Comparison of ENCODE assay signal across 29 cellular contexts in genomic region chr11:70697701-70698100, GRCh38.
DNase-seq lines count a peak whose midpoint lies in the region; ATAC-seq, FAIRE-seq and TF ChIP-seq lines count a peak whose summit lies in the region.
"Had no signal": no experiment of that assay in that cellular context is flagged by ENCODE, and none has a peak within 500 bp of the region (broad histone marks: within the 10 kb centered on the region; RNA-seq: fewer than 3 reads in every experiment).

No MANE protein-coding gene starts in this region.

- no peak overlapping the region for H3K4me3 Mint-ChIP-seq in nephron progenitor cell
- H3K4me3 Mint-ChIP-seq: B cell; CD14-positive monocyte; CD4-positive, alpha-beta memory T cell; CD4-positive, CD25-positive, alpha-beta regulatory T cell; CD8-positive, alpha-beta memory T cell had no signal

- H4K20me1 ChIP-seq in SK-N-SH (ENCODE audit: insufficient read depth), result no peaks in the 10 kb centered on the region
- H4K20me1 ChIP-seq: BLaER1 treated with 17β-estradiol and CSF1 and Interleukin-3, amounts not matched to agents 10 nM and 100 nM had no signal

- H3K4me2 ChIP-seq in SK-N-SH, result no peak overlapping the region
- H3K4me2 ChIP-seq: A549 had no signal

- TF ChIP-seq POLR2A in spleen (IDR thresholded peaks at IDR 0.05), result no peak

- H3K27me3 ChIP-seq in spleen (replicated peaks in 1 of 7), result no peaks in the 10 kb centered on the region
- H3K27me3 ChIP-seq in SK-N-SH (ENCODE audit: insufficient read depth), result no peaks in the 10 kb centered on the region
- H3K27me3 ChIP-seq: BLaER1 treated with 17β-estradiol and CSF1 and Interleukin-3, amounts not matched to agents 10 nM and 100 nM had no signal

- TF ChIP-seq CTCF in kidney (IDR thresholded peaks at IDR 0.05; ENCODE audit: borderline replicate concordance, extremely low read depth, insufficient read depth), result no peak
- TF ChIP-seq CTCF in mucosa of descending colon (IDR thresholded peaks at IDR 0.05), result no peak
- no peak for TF ChIP-seq CTCF in spleen (IDR thresholded peaks at IDR 0.05 in 8 of 11, conservative IDR thresholded peaks at IDR 0.05 in 3 of 11)
- no peak for TF ChIP-seq CTCF in nephron progenitor cell (IDR thresholded peaks at IDR 0.05)
- TF ChIP-seq CTCF in SK-N-SH (IDR thresholded peaks at IDR 0.05), result no peak

- peaks cover 13% of the 10 kb centered on the region for H3K4me1 Mint-ChIP-seq in nephron progenitor cell
- H3K4me1 Mint-ChIP-seq: B cell; CD14-positive monocyte; CD8-positive, alpha-beta memory T cell had no signal

- ATAC-seq in Right ventricle myocardium inferior (no peak), Right ventricle myocardium superior (ENCODE audit: poor library complexity) (no peak), mucosa of descending colon (no peak)
- ATAC-seq: A549, GM12878 had no signal

- no peak overlapping the region for H3K27ac Mint-ChIP-seq in nephron progenitor cell
- H3K27ac Mint-ChIP-seq: B cell; CD14-positive monocyte; CD4-positive, CD25-positive, alpha-beta regulatory T cell; CD8-positive, alpha-beta memory T cell had no signal

- no peak overlapping the region for H3K9ac ChIP-seq in kidney (ENCODE audit: low read length in 2 of 2)
- H3K9ac ChIP-seq in SK-N-SH, result no peak overlapping the region
- H3K9ac ChIP-seq: BLaER1 treated with 17β-estradiol and CSF1 and Interleukin-3, amounts not matched to agents 10 nM and 100 nM had no signal

- no peaks in the 10 kb centered on the region for H3K79me2 ChIP-seq in SK-N-SH (ENCODE audit: insufficient read depth)

- no peak overlapping the region for H3K27ac ChIP-seq in kidney (ENCODE audit: low read depth in 2 of 2, low read length in 2 of 2)
- no peak overlapping the region for H3K27ac ChIP-seq in spleen
- no peak overlapping the region for H3K27ac ChIP-seq in SK-N-SH (ENCODE audit: low read depth in 2 of 2, low read length in 1 of 2)
- H3K27ac ChIP-seq: 22Rv1; A549; BLaER1 treated with 17β-estradiol and CSF1 and Interleukin-3, amounts not matched to agents 10 nM and 100 nM had no signal

- peaks cover 28% of the 10 kb centered on the region for H3K27me3 Mint-ChIP-seq in nephron progenitor cell (ENCODE audit: low read depth, poor library complexity)
- H3K27me3 Mint-ChIP-seq: CD4-positive, CD25-positive, alpha-beta regulatory T cell had no signal

- H3K9me3 Mint-ChIP-seq in nephron progenitor cell, result peaks cover 4% of the 10 kb centered on the region
- H3K9me3 Mint-ChIP-seq: CD8-positive, alpha-beta memory T cell had no signal

- H2AFZ ChIP-seq in SK-N-SH (ENCODE audit: low read depth), result no peak overlapping the region

- H3F3A ChIP-seq in SK-N-SH (replicated peaks; ENCODE audit: insufficient read depth), result no peaks in the 10 kb centered on the region

- H3K36me3 Mint-ChIP-seq in nephron progenitor cell (ENCODE audit: low read depth), result no peaks in the 10 kb centered on the region
- H3K36me3 Mint-ChIP-seq: CD14-positive monocyte; CD4-positive, alpha-beta memory T cell; CD4-positive, CD25-positive, alpha-beta regulatory T cell; CD8-positive, alpha-beta memory T cell had no signal

- POLR2A ChIA-PET in SK-N-SH (lab: Yijun Ruan, JAX), result no interaction called here

- intact Hi-C loops in Right ventricle myocardium inferior (cut with DNase I) (no loop called here), Right ventricle myocardium superior (cut with DNase I) (no loop called here), kidney (cut with DNase I) (no loop called here), mucosa of descending colon (cut with DNase I, micrococcal nuclease) (no loop called here), spleen (cut with DNase I; ENCODE audit: low total_unique reads) (no loop called here)

- H3K9me2 ChIP-seq in SK-N-SH, result no peaks in the 10 kb centered on the region

- H3K4me1 ChIP-seq in kidney (ENCODE audit: control insufficient read depth in 1 of 2, insufficient read depth in 1 of 2, low read depth in 1 of 2, low read length in 2 of 2) (peaks cover 3 to 4% of the 10 kb centered on the region in 2 donors), mucosa of descending colon (ENCODE audit: low read depth) (no peaks in the 10 kb centered on the region), spleen (peaks cover 0 to 7% (median 0%) of the 10 kb centered on the region in 6 donors), SK-N-SH (ENCODE audit: control insufficient read depth in 1 of 2, insufficient read depth in 2 of 2, low read depth in 1 of 2, low read length in 1 of 2) (peaks cover 0 to 8% of the 10 kb centered on the region in 2 experiments; a peak in 1 of 4 replicates)
- H3K4me1 ChIP-seq: A549 had no signal

- H3K9me3 ChIP-seq in kidney (ENCODE audit: control insufficient read depth in 1 of 2, low read length in 2 of 2) (no peaks in the 10 kb centered on the region), mucosa of descending colon (no peaks in the 10 kb centered on the region), spleen (no peaks in the 10 kb centered on the region), SK-N-SH (no peaks in the 10 kb centered on the region)
- H3K9me3 ChIP-seq: A549 had no signal

- 80 to 82% (median 81%) methylated on average over 8 of the region's 8 CpGs for WGBS in spleen, 5 donors
- WGBS in SK-N-SH (ENCODE audit: low lambda C conversion rate), result 18% methylated on average over 3 of the region's 8 CpGs

- TF ChIP-seq EP300 in SK-N-SH (IDR thresholded peaks at IDR 0.05; ENCODE audit: borderline replicate concordance in 1 of 2, low read depth in 1 of 2, low read length in 1 of 2), result no peak

- TF ChIP-seq RAD21 in SK-N-SH (IDR thresholded peaks at IDR 0.05; ENCODE audit: low read length), result no peak

- FAIRE-seq in kidney (lab: Jason Lieb, UNC), result no peak
- FAIRE-seq: A549, GM12878, GM12892, GM18507, GM19239 had no signal

- CTCF ChIA-PET in SK-N-SH (lab: Yijun Ruan, JAX), result no interaction called here

- H3K4me3 ChIP-seq in kidney (ENCODE audit: low read length in 2 of 2), result no peak overlapping the region
- no peak overlapping the region for H3K4me3 ChIP-seq in mucosa of descending colon
- H3K4me3 ChIP-seq in spleen, result no peak overlapping the region
- H3K4me3 ChIP-seq in SK-N-SH (ENCODE audit: low read depth in 2 of 2, low read length in 1 of 2), result no peak overlapping the region
- H3K4me3 ChIP-seq: A549; BLaER1 treated with 17β-estradiol and CSF1 and Interleukin-3, amounts not matched to agents 10 nM and 100 nM; GM12878 had no signal

- DNase-seq in Right ventricle myocardium inferior (ENCODE audit: missing footprints) (peak; percentile 17), Right ventricle myocardium superior (no peak), kidney (peak; percentile 60), mucosa of descending colon (peak in 2 of 3 donors; percentile 8 to 13), spleen (peak; percentile 61), nephron progenitor cell (no peak), cerebellar cortex (ENCODE audit: low spot score) (no peak), SK-N-SH (no peak)
- DNase-seq: AML-193; CD4-positive, alpha-beta memory T cell; CD4-positive, CD25-positive, alpha-beta regulatory T cell; COR-L47; DMS 273 treated with DMSO at 0.1 percent for 48 hours; DMS153; DMS53; DMS79; DND-41; EL; GDM1 had no signal

- H3K36me3 ChIP-seq in kidney (ENCODE audit: control insufficient read depth in 1 of 2, insufficient read depth in 2 of 2, low read length in 2 of 2) (peaks cover 0 to 8% of the 10 kb centered on the region in 2 donors), mucosa of descending colon (ENCODE audit: low read depth) (no peaks in the 10 kb centered on the region), spleen (no peaks in the 10 kb centered on the region), SK-N-SH (replicated peaks in 1 of 2; ENCODE audit: control insufficient read depth in 1 of 2, insufficient read depth in 2 of 2, low read length in 1 of 2) (no peaks in the 10 kb centered on the region)
- H3K36me3 ChIP-seq: BLaER1 treated with 17β-estradiol and CSF1 and Interleukin-3, amounts not matched to agents 10 nM and 100 nM had no signal

TF ChIP-seq in SK-N-SH, 30 proteins besides CTCF, POLR2A, EP300 and RAD21:
- TF ChIP-seq YY1 (IDR thresholded peaks at IDR 0.05; ENCODE audit: low read depth) (no peak), GATA2 (CRISPR knock-in tag; IDR thresholded peaks at IDR 0.05) (no peak), RCOR1 (IDR thresholded peaks at IDR 0.05; ENCODE audit: low read length) (no peak), IRF3 (IDR thresholded peaks at IDR 0.05; ENCODE audit: low read depth, low read length) (no peak), GABPA (IDR thresholded peaks at IDR 0.05; ENCODE audit: low read depth) (no peak), CHD2 (IDR thresholded peaks at IDR 0.05; ENCODE audit: low read length, partially characterized antibody) (no peak), MXI1 (IDR thresholded peaks at IDR 0.05; ENCODE audit: low read depth, low read length) (no peak), USF1 (IDR thresholded peaks at IDR 0.05; ENCODE audit: borderline replicate concordance, low read depth) (no peak), FOXJ3 (CRISPR knock-in tag; IDR thresholded peaks at IDR 0.05) (no peak), SIN3A (IDR thresholded peaks at IDR 0.05; ENCODE audit: borderline replicate concordance, low read depth, low read length) (no peak), MEF2A (IDR thresholded peaks at IDR 0.05; ENCODE audit: borderline replicate concordance, low read depth) (no peak), NRF1 (IDR thresholded peaks at IDR 0.05; ENCODE audit: low read depth, low read length) (no peak), FOXM1 (IDR thresholded peaks at IDR 0.05; ENCODE audit: low read depth) (no peak), NFIC (IDR thresholded peaks at IDR 0.05; ENCODE audit: borderline replicate concordance) (no peak), SMC3 (IDR thresholded peaks at IDR 0.05; ENCODE audit: low read depth, low read length) (no peak)

Comparison
In these comparisons a context has a peak if more than half of its experiments do, and no peak if none do; other contexts are left out.
1. DNase-seq: peak in Right ventricle myocardium inferior (single experiment), kidney (single experiment), mucosa of descending colon (2 of 3) and spleen (single experiment); none in Right ventricle myocardium superior (single experiment), nephron progenitor cell (single experiment), cerebellar cortex (single experiment) and SK-N-SH (single experiment).